ENCODE assay signal across 16 cellular contexts in the genomic region with DNA sequence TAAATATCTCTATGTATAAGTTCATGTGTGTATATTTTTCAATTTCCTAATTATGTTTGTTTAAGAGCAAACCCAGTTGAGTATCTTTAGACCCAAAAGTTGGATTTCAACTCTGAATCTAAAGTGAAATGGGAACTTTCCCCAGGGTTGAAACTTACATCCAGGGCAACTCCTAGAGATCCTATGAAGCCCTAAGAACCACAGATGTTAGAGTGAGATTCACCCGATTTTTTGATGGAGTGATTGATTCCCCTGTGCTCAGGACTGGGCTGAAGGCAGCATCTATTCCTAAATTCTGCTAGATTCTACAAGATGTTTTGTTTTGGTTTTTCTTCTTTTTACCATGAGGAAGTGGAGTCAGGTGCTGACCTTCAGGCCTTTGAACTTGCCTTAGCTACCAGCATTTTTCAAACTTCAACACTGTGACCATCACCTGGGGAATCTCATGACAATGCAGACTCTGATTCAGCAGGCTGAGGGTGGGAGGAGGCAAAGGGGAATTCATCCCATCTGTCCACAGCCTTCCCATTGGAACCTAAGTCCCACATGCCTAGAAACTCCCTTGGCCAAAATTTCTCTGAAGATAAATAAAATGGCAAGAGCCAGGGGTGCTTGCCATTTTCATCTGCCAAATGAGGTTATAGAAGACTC.
"Had no signal": no experiment of that assay in that cellular context is flagged by ENCODE, and none has a peak within 500 bp of the region (broad histone marks: within the 10 kb centered on the region; RNA-seq: fewer than 3 reads in every experiment).

No MANE protein-coding gene starts in this region.

- ATAC-seq: activated CD8-positive, alpha-beta memory T cell treated with anti-CD3 and anti-CD28 coated beads, Interleukin-2, amount 10 ng/mL, durations not matched to agents 7 days and 5 days; activated naive CD8-positive, alpha-beta T cell treated with anti-CD3 and anti-CD28 coated beads, Interleukin-2, amount 50 U/mL, for 24 hours; stimulated activated naive B cell treated with anti-CD40 and anti-IgM and Interleukin-4, amounts not matched to agents 10 μg/mL and 1 μg/mL and 100 μg/mL, for 72 hours had no signal

- H3K27ac ChIP-seq: dorsolateral prefrontal cortex, left ventricle myocardium inferior, ovary, thyroid gland had no signal

- H3K27me3 ChIP-seq: dorsolateral prefrontal cortex, ovary, thyroid gland had no signal

- H3K4me3 ChIP-seq: dorsolateral prefrontal cortex, left ventricle myocardium inferior, ovary, thyroid gland had no signal

- H3K36me3 ChIP-seq: left ventricle myocardium inferior, ovary, thyroid gland had no signal

- H3K9me3 ChIP-seq: ovary, thyroid gland had no signal

- DNase-seq: activated CD4-positive, alpha-beta T cell treated with anti-CD3 and anti-CD28 coated beads for 1 hour; activated CD4-positive, alpha-beta T cell treated with anti-CD3 and anti-CD28 coated beads, Interleukin-2, amount 50 U/mL, for 48 hours; activated CD8-positive, alpha-beta memory T cell treated with anti-CD3 and anti-CD28 coated beads, Interleukin-2, amount 10 ng/mL, durations not matched to agents 7 days and 5 days; activated naive CD4-positive, alpha-beta T cell treated with anti-CD3 and anti-CD28 coated beads for 36 hours; activated naive CD8-positive, alpha-beta T cell treated with anti-CD3 and anti-CD28 coated beads, Interleukin-2, amount 50 U/mL, for 24 hours; activated T-cell treated with anti-CD3 and anti-CD28 coated beads, Interleukin-2, amount 50 U/mL, for 1 hour; aorta; dorsolateral prefrontal cortex; endodermal cell; erythroblast; left ventricle myocardium inferior; ovary; stimulated activated CD4-positive, alpha-beta T cell treated with anti-CD3 and anti-CD28 coated beads, Interleukin-4, amount 100 ng/mL, for 1 hour; stimulated activated naive B cell treated with anti-CD40 and anti-IgM and Interleukin-4, amounts not matched to agents 10 μg/mL and 1 μg/mL and 100 μg/mL, for 72 hours; T-helper 1 cell; thyroid gland had no signal
